ENCODE assay signal across 8 cellular contexts in genomic region chr10:17026686-17027485, GRCh38.
DNase-seq lines count a peak whose midpoint lies in the region; ATAC-seq and TF ChIP-seq lines count a peak whose summit lies in the region.

No MANE protein-coding gene starts in this region.

- intact Hi-C loops in mucosa of descending colon (cut with DNase I, micrococcal nuclease) (no loop called here), prostate gland (cut with DNase I) (no loop called here)

- H3K9me3 ChIP-seq in mucosa of descending colon: no peaks in the 10 kb centered on the region
- H3K9me3 ChIP-seq in prostate gland: no peaks in the 10 kb centered on the region
- no peaks in the 10 kb centered on the region for H3K9me3 ChIP-seq in right atrium auricular region

- H3K36me3 ChIP-seq in mucosa of descending colon (ENCODE audit: low read depth): no peaks in the 10 kb centered on the region
- H3K36me3 ChIP-seq in prostate gland: no peaks in the 10 kb centered on the region
- H3K36me3 ChIP-seq in right atrium auricular region: no peaks in the 10 kb centered on the region

- TF ChIP-seq CTCF in mucosa of descending colon (IDR thresholded peaks at IDR 0.05) (no peak), prostate gland (IDR thresholded peaks at IDR 0.05) (no peak), right atrium auricular region (IDR thresholded peaks at IDR 0.05) (no peak)

- H3K27me3 ChIP-seq in prostate gland (replicated peaks; ENCODE audit: insufficient read depth) (no peaks in the 10 kb centered on the region), right atrium auricular region (no peaks in the 10 kb centered on the region)

- ATAC-seq in GM19463 (IDR thresholded peaks at IDR 0.05; ENCODE audit: unreplicated experiment) (peak; percentile 45), mucosa of descending colon (peak; percentile 51)

- H3K4me3 ChIP-seq in mucosa of descending colon (no peak overlapping the region), prostate gland (no peak overlapping the region), right atrium auricular region (no peak overlapping the region)

- TF ChIP-seq POLR2A in prostate gland (IDR thresholded peaks at IDR 0.05): no peak

- H3K27ac ChIP-seq in prostate gland (no peak overlapping the region), right atrium auricular region (peak overlapping the region in 1 of 2 donors; percentile 75)

- no peaks in the 10 kb centered on the region for H3K4me1 ChIP-seq in mucosa of descending colon (ENCODE audit: low read depth)
- H3K4me1 ChIP-seq in prostate gland (replicated peaks): no peaks in the 10 kb centered on the region
- H3K4me1 ChIP-seq in right atrium auricular region: peaks cover 0 to 56% of the 10 kb centered on the region in 2 donors

- WGBS in prostate gland: 92% methylated on average over 6 of the region's 6 CpGs

- peak; percentile 61 for DNase-seq in HS-5 (ENCODE audit: low read depth)
- DNase-seq in activated T-helper 1 cell treated with Interleukin-2 at 50 U/mL for 16 hours (ENCODE audit: low read depth): peak; percentile 42
- DNase-seq in mucosa of descending colon: no peak
- DNase-seq in prostate gland (ENCODE audit: low spot score): no peak
- no peak for DNase-seq in right atrium auricular region (ENCODE audit: low spot score)
- no peak for DNase-seq in NCI-H2029 treated with DMSO at 0.1 percent for 48 hours (lab: John Stamatoyannopoulos, UW)
- DNase-seq in NCI-H1105 treated with DMSO at 0.1 percent for 48 hours (lab: John Stamatoyannopoulos, UW): no peak

Comparison
In these comparisons a context has a peak if more than half of its experiments do, and no peak if none do; other contexts are left out.
1. DNase-seq: peak in HS-5 (single experiment) and activated T-helper 1 cell treated with Interleukin-2 at 50 U/mL for 16 hours (single experiment); none in mucosa of descending colon (0 of 3), prostate gland (single experiment), right atrium auricular region (single experiment), NCI-H2029 treated with DMSO at 0.1 percent for 48 hours (single experiment) and NCI-H1105 treated with DMSO at 0.1 percent for 48 hours (single experiment).